21 cellular contexts compared by ENCODE assay signal in genomic region chr10:119483839-119484238, GRCh38. TPM values are rescaled to one million over a fixed set of nuclear protein-coding genes. Genes with fewer than 3 reads are reported as not detected.
DNase-seq lines count a peak whose midpoint lies in the region; FAIRE-seq and TF ChIP-seq lines count a peak whose summit lies in the region.
"Had no signal": no experiment of that assay in that cellular context is flagged by ENCODE, and none has a peak within 500 bp of the region (broad histone marks: within the 10 kb centered on the region; RNA-seq: fewer than 3 reads in every experiment).

No MANE protein-coding gene starts in this region.

- FAIRE-seq in endothelial cell of umbilical vein (lab: Jason Lieb, UNC): peak; percentile 24
- FAIRE-seq: D721Med, G401.6, GM12892, GM18507, H54, HTR-8/SVneo had no signal

- CTCF ChIA-PET in endothelial cell of umbilical vein (lab: Charles Lee): interaction anchor here (1.0 kb wide), 1 partner anchor 39 kb away, joined by 3 read pairs; no protein-coding TSS in a partner anchor

- H3K4me3 ChIP-seq in HL-60 (replicated peaks; ENCODE audit: insufficient read depth, low read length) (no peak overlapping the region), NB4 (ENCODE audit: low read depth, low read length) (no peak overlapping the region), endothelial cell of umbilical vein (replicated peaks in 1 of 3; ENCODE audit: insufficient read depth in 1 of 3, low read depth in 1 of 3, low read length in 3 of 3) (no peak overlapping the region), spleen (no peak overlapping the region)
- H3K4me3 ChIP-seq: GM23338 had no signal

- no TSS peak for BruUV-seq in endothelial cell of umbilical vein (replicated peaks; lab: Mats Ljungman, UMichigan)

- H3K27ac ChIP-seq in HL-60 (replicated peaks) (peak overlapping the region; percentile 60; the same call in 1 of the 2 replicates), endothelial cell of umbilical vein (ENCODE audit: insufficient read depth, low read depth, low read length) (no peak overlapping the region), spleen (peak overlapping the region in 4 of 8 donors; percentile 6 to 78 (median 56))

- TF ChIP-seq CTCF in HL-60 (IDR thresholded peaks at IDR 0.05; ENCODE audit: insufficient read depth, low read length): no peak
- TF ChIP-seq CTCF in NB4 (IDR thresholded peaks at IDR 0.05; ENCODE audit: low read depth, low read length): no peak
- TF ChIP-seq CTCF in endothelial cell of umbilical vein (IDR thresholded peaks at IDR 0.05; ENCODE audit: extremely low read depth in 1 of 2, insufficient read depth in 1 of 2, low read depth in 1 of 2, low read length in 2 of 2): no peak
- TF ChIP-seq CTCF in spleen (IDR thresholded peaks at IDR 0.05 in 8 of 11, conservative IDR thresholded peaks at IDR 0.05 in 3 of 11): no peak

- H3K79me2 ChIP-seq in endothelial cell of umbilical vein (ENCODE audit: control insufficient read depth, insufficient read depth, low read length): no peaks in the 10 kb centered on the region

- 68 to 74% (median 71%) methylated on average over 9 of the region's 9 CpGs for WGBS in spleen, 5 donors

- DNase-seq in HL-60 (ENCODE audit: low read depth in 1 of 2, low spot score in 1 of 2) (peak in 1 of 2 experiments; percentile 32), NB4 (ENCODE audit: low read depth) (peak; percentile 33), endothelial cell of umbilical vein (ENCODE audit: low read depth, low spot score) (peak; percentile 26), spleen (peak; percentile 51), NCI-H128 (lab: John Stamatoyannopoulos, UW; ENCODE audit: unreplicated experiment) (no peak), SW480 (ENCODE audit: low spot score) (no peak), NCI-H2171 treated with DMSO at 0.1 percent for 48 hours (lab: John Stamatoyannopoulos, UW) (no peak), glomerular visceral epithelial cell (ENCODE audit: extremely low spot score) (no peak)
- DNase-seq: 8988T; BE2C; C1 segment of cervical spinal cord; Caco-2; CD4-positive, alpha-beta T cell; HCEC 1CT had no signal

- H3K9me1 ChIP-seq in endothelial cell of umbilical vein (replicated peaks; ENCODE audit: control insufficient read depth, extremely low read depth, insufficient read depth, low read length): no peaks in the 10 kb centered on the region

- intact Hi-C loops in endothelial cell of umbilical vein (cut with micrococcal nuclease): no loop called here
- intact Hi-C loops in spleen (cut with DNase I; ENCODE audit: low total_unique reads): no loop called here

- H3K36me3 ChIP-seq in endothelial cell of umbilical vein (ENCODE audit: control insufficient read depth in 2 of 2, extremely low read depth in 1 of 2, insufficient read depth in 2 of 2, low read length in 2 of 2) (no peaks in the 10 kb centered on the region), spleen (no peaks in the 10 kb centered on the region)
- H3K36me3 ChIP-seq: BE2C had no signal

- POLR2A ChIA-PET in endothelial cell of umbilical vein (lab: Charles Lee): interaction anchor here (0.6 to 0.7 kb wide), 2 partner anchors 213 to 333 kb away, joined by 3 read pairs; no protein-coding TSS in a partner anchor

- H3K9me3 ChIP-seq in endothelial cell of umbilical vein (replicated peaks; ENCODE audit: control insufficient read depth, insufficient read depth, low read length): no peaks in the 10 kb centered on the region
- no peaks in the 10 kb centered on the region for H3K9me3 ChIP-seq in spleen
- H3K9me3 ChIP-seq: BE2C, Caco-2 had no signal

- peak overlapping the region; percentile 46 for H2AFZ ChIP-seq in endothelial cell of umbilical vein (ENCODE audit: low read depth, low read length)
- H2AFZ ChIP-seq: GM23338 had no signal

- no peak for TF ChIP-seq POLR2A in NB4 (IDR thresholded peaks at IDR 0.05; ENCODE audit: extremely low read depth, insufficient read length)
- no peak for TF ChIP-seq POLR2A in endothelial cell of umbilical vein (IDR thresholded peaks at IDR 0.05; ENCODE audit: low read depth, low read length)
- TF ChIP-seq POLR2A in spleen (IDR thresholded peaks at IDR 0.05): no peak

- no peaks in the 10 kb centered on the region for H3K27me3 ChIP-seq in HL-60 (ENCODE audit: insufficient read depth, poor library complexity, severe bottlenecking)
- H3K27me3 ChIP-seq in endothelial cell of umbilical vein (ENCODE audit: control insufficient read depth in 2 of 2, insufficient read depth in 2 of 2, low read length in 2 of 2): peaks cover 4 to 11% of the 10 kb centered on the region in 2 experiments
- H3K27me3 ChIP-seq in spleen (replicated peaks in 1 of 7): no peaks in the 10 kb centered on the region
- H3K27me3 ChIP-seq: BE2C had no signal

- H3K4me2 ChIP-seq in endothelial cell of umbilical vein (ENCODE audit: insufficient read depth, low read length): no peak overlapping the region
- H3K4me2 ChIP-seq: GM23338 had no signal

- H3K4me1 ChIP-seq in endothelial cell of umbilical vein (ENCODE audit: control insufficient read depth, extremely low read depth, insufficient read depth, low read length): no peaks in the 10 kb centered on the region
- peaks cover 0 to 18% (median 7%) of the 10 kb centered on the region in 6 donors for H3K4me1 ChIP-seq in spleen
- H3K4me1 ChIP-seq: BE2C, Caco-2 had no signal

- no peak overlapping the region for H3K9ac ChIP-seq in endothelial cell of umbilical vein (replicated peaks; ENCODE audit: extremely low read depth, insufficient read depth, low read length)

- no peaks in the 10 kb centered on the region for H4K20me1 ChIP-seq in endothelial cell of umbilical vein (replicated peaks; ENCODE audit: control insufficient read depth, extremely low read depth, insufficient read depth, low read length)

- dilution Hi-C loops in endothelial cell of umbilical vein (cut with MboI; ENCODE audit: extremely low pct_ligation_motif_present, low sequenced_read_pairs): no loop called here

TF ChIP-seq in endothelial cell of umbilical vein, 7 proteins besides CTCF, POLR2A, EP300 and RAD21:
- TF ChIP-seq POLR2AphosphoS5 (IDR thresholded peaks at IDR 0.05; ENCODE audit: insufficient read depth, low read depth, low read length) (no peak), GATA2 (IDR thresholded peaks at IDR 0.05; ENCODE audit: insufficient read depth, insufficient read length, low read depth, low read length) (no peak)
- TF ChIP-seq, protein P1, sequence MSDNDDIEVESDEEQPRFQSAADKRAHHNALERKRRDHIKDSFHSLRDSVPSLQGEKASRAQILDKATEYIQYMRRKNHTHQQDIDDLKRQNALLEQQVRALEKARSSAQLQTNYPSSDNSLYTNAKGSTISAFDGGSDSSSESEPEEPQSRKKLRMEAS (IDR thresholded peaks at IDR 0.05; ENCODE audit: insufficient read depth, insufficient read length): no peak

RNA-seq across cellular contexts. Expression of gene RGS10, which starts 58.7 kb away (rescaled TPM):
- total RNA-seq in endothelial cell of umbilical vein (21.8 and 22.4 TPM in 2 replicates), spleen (10 to 100 TPM; 29.1 to 74.1 (median 38.9) TPM)
- polyA plus RNA-seq in endothelial cell of umbilical vein (5.4 and 7.8 TPM in 2 replicates), spleen (100 to 1,000 TPM in 1 of 3 donors, 10 to 100 TPM in 2; 52.7 to 127 (median 92.9) TPM)
- polyA plus RNA-seq in endothelial cell of umbilical vein (2011; cell fraction: cytosol; rRNA removed): 19.1 and 23.1 TPM in 2 replicates
- polyA plus RNA-seq in endothelial cell of umbilical vein (2011; cell fraction: nucleus; rRNA removed): 4.7 and 6.9 TPM in 2 replicates
- polyA plus RNA-seq in endothelial cell of umbilical vein (2012): 63.3 and 70.5 TPM in 2 replicates
- 4.8 and 7.4 TPM in 2 replicates for polyA minus RNA-seq in endothelial cell of umbilical vein
- polyA minus RNA-seq in endothelial cell of umbilical vein (2011; cell fraction: cytosol; rRNA and poly(A)+ RNA removed): 3.0 TPM
- polyA minus RNA-seq in endothelial cell of umbilical vein (2011; cell fraction: nucleus; rRNA and poly(A)+ RNA removed): 1.0 TPM in 1 of 2 replicates, not detected in the other

Comparison
In these comparisons a context has a peak if more than half of its experiments do, and no peak if none do; other contexts are left out.
1. DNase-seq: peak in NB4 (single experiment), endothelial cell of umbilical vein (single experiment) and spleen (single experiment); none in NCI-H128 (single experiment), SW480 (single experiment), NCI-H2171 treated with DMSO at 0.1 percent for 48 hours (single experiment) and glomerular visceral epithelial cell (single experiment).